In genomic region chr5:87826507-87826906, GRCh38 we compare ENCODE assay signal across 17 cellular contexts.
DNase-seq lines count a peak whose midpoint lies in the region; ATAC-seq and TF ChIP-seq lines count a peak whose summit lies in the region.
"Had no signal": no experiment of that assay in that cellular context is flagged by ENCODE, and none has a peak within 500 bp of the region (broad histone marks: within the 10 kb centered on the region; RNA-seq: fewer than 3 reads in every experiment).

No MANE protein-coding gene starts in this region.

- no peaks in the 10 kb centered on the region for H3K36me3 ChIP-seq in HEK293 (ENCODE audit: control insufficient read depth in 2 of 2, insufficient read depth in 1 of 2, low read length in 2 of 2)
- no peaks in the 10 kb centered on the region for H3K36me3 ChIP-seq in SK-N-SH (replicated peaks in 1 of 2; ENCODE audit: control insufficient read depth in 1 of 2, insufficient read depth in 2 of 2, low read length in 1 of 2)
- H3K36me3 ChIP-seq in mesendoderm (ENCODE audit: control insufficient read depth, insufficient read depth, low read length), result no peaks in the 10 kb centered on the region
- H3K36me3 ChIP-seq in transverse colon, result no peaks in the 10 kb centered on the region
- H3K36me3 ChIP-seq: BLaER1 treated with 17β-estradiol and CSF1 and Interleukin-3, amounts not matched to agents 10 nM and 100 nM had no signal

- no peak overlapping the region for H4K5ac ChIP-seq in mesendoderm (ENCODE audit: low read length)

- H3F3A ChIP-seq in SK-N-SH (replicated peaks; ENCODE audit: insufficient read depth), result no peaks in the 10 kb centered on the region

- H3K23ac ChIP-seq in mesendoderm (ENCODE audit: low read length), result no peak overlapping the region

- no peaks in the 10 kb centered on the region for H4K20me1 ChIP-seq in SK-N-SH (ENCODE audit: insufficient read depth)
- H4K20me1 ChIP-seq: BLaER1 treated with 17β-estradiol and CSF1 and Interleukin-3, amounts not matched to agents 10 nM and 100 nM had no signal

- H2BK5ac ChIP-seq in mesendoderm (ENCODE audit: low read length), result no peak overlapping the region

- H3K56ac ChIP-seq in mesendoderm (ENCODE audit: low read length), result no peak overlapping the region

- intact Hi-C loops in transverse colon (cut with DNase I; ENCODE audit: low total_unique reads), result no loop called here

- H3K9me3 ChIP-seq in HEK293 (ENCODE audit: control insufficient read depth, insufficient read depth, low read depth, low read length) (no peaks in the 10 kb centered on the region), SK-N-SH (no peaks in the 10 kb centered on the region), transverse colon (peaks cover 0 to under 1% of the 10 kb centered on the region in 2 donors)
- H3K9me3 ChIP-seq: A549, Caco-2 had no signal

- H3K4me3 ChIP-seq in HEK293 (ENCODE audit: low read depth, low read length), result no peak overlapping the region
- H3K4me3 ChIP-seq in SK-N-SH (ENCODE audit: low read depth in 2 of 2, low read length in 1 of 2), result no peak overlapping the region
- H3K4me3 ChIP-seq in mesendoderm (ENCODE audit: low read length), result no peak overlapping the region
- no peak overlapping the region for H3K4me3 ChIP-seq in transverse colon
- H3K4me3 ChIP-seq: A549; BLaER1 treated with 17β-estradiol and CSF1 and Interleukin-3, amounts not matched to agents 10 nM and 100 nM had no signal

- POLR2A ChIA-PET in HEK293 (lab: Yijun Ruan, JAX), result no interaction called here
- POLR2A ChIA-PET in SK-N-SH (lab: Yijun Ruan, JAX), result no interaction called here

- H4K8ac ChIP-seq in mesendoderm (ENCODE audit: low read depth, low read length), result no peak overlapping the region

- no peaks in the 10 kb centered on the region for H3K79me1 ChIP-seq in mesendoderm (ENCODE audit: low read length)

- H3K9me2 ChIP-seq in SK-N-SH, result no peaks in the 10 kb centered on the region

- no peak overlapping the region for H2AK5ac ChIP-seq in mesendoderm (ENCODE audit: low read length)

- ATAC-seq in GM21619 (IDR thresholded peaks at IDR 0.05; ENCODE audit: unreplicated experiment), result no peak
- no peak for ATAC-seq in GM18861 (IDR thresholded peaks at IDR 0.05; ENCODE audit: unreplicated experiment)
- ATAC-seq: A549; CD8-positive, alpha-beta T cell had no signal

- no peak for TF ChIP-seq POLR2A in transverse colon (IDR thresholded peaks at IDR 0.05)

- peak overlapping the region; percentile 41; the same call in 1 of the 2 replicates for H3K27ac ChIP-seq in 22Rv1
- no peak overlapping the region for H3K27ac ChIP-seq in HEK293 (ENCODE audit: extremely low read depth, low read depth, low read length)
- peak overlapping the region in 1 of 2 experiments; percentile 50; a peak in 2 of 4 replicates for H3K27ac ChIP-seq in SK-N-SH (ENCODE audit: low read depth in 2 of 2, low read length in 1 of 2)
- no peak overlapping the region for H3K27ac ChIP-seq in mesendoderm (ENCODE audit: low read depth, low read length)
- H3K27ac ChIP-seq in transverse colon, result no peak overlapping the region
- H3K27ac ChIP-seq: A549; BLaER1 treated with 17β-estradiol and CSF1 and Interleukin-3, amounts not matched to agents 10 nM and 100 nM; C4-2B had no signal

- TF ChIP-seq RAD21 in SK-N-SH (IDR thresholded peaks at IDR 0.05; ENCODE audit: low read length), result no peak

- DNase-seq in SK-N-SH (no peak), mesendoderm (peak; percentile 22), transverse colon (no peak)
- DNase-seq: AML-193; Caco-2; Calu3; CD4-positive, alpha-beta T cell; CD8-positive, alpha-beta T cell; DMS79 treated with DMSO at 0.1 percent for 48 hours; GF-D8 had no signal

- WGBS in SK-N-SH (ENCODE audit: low lambda C conversion rate), result 4% methylated on average over 3 of the region's 3 CpGs
- no CpG with 5 or more reads among the region's 3 CpGs for WGBS in mesendoderm (ENCODE audit: extremely low coverage, insufficient coverage, low lambda C conversion rate)
- WGBS in transverse colon (ENCODE audit: low coverage in 1 of 2), 2 donors, result 14 to 41% methylated on average over 1 to 3 of the region's 3 CpGs

- no peak for TF ChIP-seq CTCF in 22Rv1 (IDR thresholded peaks at IDR 0.05)
- no peak for TF ChIP-seq CTCF in HEK293 (tag by site-specific recombination; IDR thresholded peaks at IDR 0.05)
- TF ChIP-seq CTCF in SK-N-SH (IDR thresholded peaks at IDR 0.05), result no peak
- TF ChIP-seq CTCF in transverse colon (IDR thresholded peaks at IDR 0.05), result no peak

- in situ Hi-C loops in transverse colon (cut with MboI; ENCODE audit: low pct_ligation_motif_present in 1 of 4, low pct_unique_long_range_greater_than_20kb in 1 of 4, low sequenced_read_pairs in 3 of 4), result no loop called here

- H2AFZ ChIP-seq in SK-N-SH (ENCODE audit: low read depth), result no peak overlapping the region

- no peak overlapping the region for H3K18ac ChIP-seq in mesendoderm (ENCODE audit: low read length)

- CTCF ChIA-PET in HEK293 (lab: Yijun Ruan, JAX), result no interaction called here
- CTCF ChIA-PET in SK-N-SH (lab: Yijun Ruan, JAX), result interaction anchor here (0.7 to 2.0 kb wide), 5 partner anchors 10 to 1005 kb away, joined by 3 to 12 read pairs (median 3); no protein-coding TSS in a partner anchor

- no peak overlapping the region for H3K4me2 ChIP-seq in SK-N-SH
- no peak overlapping the region for H3K4me2 ChIP-seq in mesendoderm (ENCODE audit: low read length)
- H3K4me2 ChIP-seq: A549; BLaER1 treated with 17β-estradiol and CSF1 and Interleukin-3, amounts not matched to agents 10 nM and 100 nM had no signal

- no peak for TF ChIP-seq EP300 in SK-N-SH (IDR thresholded peaks at IDR 0.05; ENCODE audit: borderline replicate concordance in 1 of 2, low read depth in 1 of 2, low read length in 1 of 2)
- no peak for TF ChIP-seq EP300 in transverse colon (IDR thresholded peaks at IDR 0.05; ENCODE audit: low read depth)

- peaks cover 3% of the 10 kb centered on the region; the same call in 1 of the 2 replicates for H3K4me1 ChIP-seq in HEK293 (ENCODE audit: control insufficient read depth, insufficient read depth, low read length)
- peaks cover 0 to 19% of the 10 kb centered on the region in 2 experiments; a peak in 1 of 4 replicates for H3K4me1 ChIP-seq in SK-N-SH (ENCODE audit: control insufficient read depth in 1 of 2, insufficient read depth in 2 of 2, low read depth in 1 of 2, low read length in 1 of 2)
- H3K4me1 ChIP-seq in mesendoderm (ENCODE audit: control insufficient read depth, low read depth, low read length), result no peaks in the 10 kb centered on the region
- no peaks in the 10 kb centered on the region for H3K4me1 ChIP-seq in transverse colon
- H3K4me1 ChIP-seq: A549; BLaER1 treated with 17β-estradiol and CSF1 and Interleukin-3, amounts not matched to agents 10 nM and 100 nM; Caco-2 had no signal

- no peak overlapping the region for H3K4ac ChIP-seq in mesendoderm (ENCODE audit: low read depth, low read length)

- H3K79me2 ChIP-seq in SK-N-SH (ENCODE audit: insufficient read depth) (no peaks in the 10 kb centered on the region), mesendoderm (ENCODE audit: control insufficient read depth, insufficient read depth, low read length) (no peaks in the 10 kb centered on the region)

- H2BK120ac ChIP-seq in mesendoderm (ENCODE audit: low read depth, low read length), result no peak overlapping the region

- H3K9ac ChIP-seq in SK-N-SH (no peak overlapping the region), mesendoderm (ENCODE audit: low read length) (no peak overlapping the region)
- H3K9ac ChIP-seq: BLaER1 treated with 17β-estradiol and CSF1 and Interleukin-3, amounts not matched to agents 10 nM and 100 nM had no signal

- no peak overlapping the region for H2BK15ac ChIP-seq in mesendoderm (replicated peaks; ENCODE audit: low read depth)

- no peaks in the 10 kb centered on the region for H3K27me3 ChIP-seq in SK-N-SH (ENCODE audit: insufficient read depth)
- no peaks in the 10 kb centered on the region for H3K27me3 ChIP-seq in mesendoderm (ENCODE audit: insufficient read depth, low read length, poor library complexity)
- no peaks in the 10 kb centered on the region for H3K27me3 ChIP-seq in transverse colon
- H3K27me3 ChIP-seq: BLaER1 treated with 17β-estradiol and CSF1 and Interleukin-3, amounts not matched to agents 10 nM and 100 nM had no signal

TF ChIP-seq in HEK293, 187 proteins besides CTCF, POLR2A, EP300 and RAD21:
- TF ChIP-seq HOXA7 (CRISPR knock-in tag; IDR thresholded peaks at IDR 0.05; ENCODE audit: borderline replicate concordance) (no peak), KLF8 (tag by site-specific recombination; IDR thresholded peaks at IDR 0.05) (no peak), ZNF362 (tag by site-specific recombination; IDR thresholded peaks at IDR 0.05) (0 out of 2 replicates have a peak, but pooled peaks have one; percentile 17)

TF ChIP-seq in SK-N-SH, 30 proteins besides CTCF, POLR2A, EP300 and RAD21:
- TF ChIP-seq GATA2 (CRISPR knock-in tag; IDR thresholded peaks at IDR 0.05) (peak; percentile 43; the same call in 1 of the 2 replicates), TEAD4 (IDR thresholded peaks at IDR 0.05; ENCODE audit: borderline replicate concordance, insufficient read depth) (no peak)
TF ChIP-seq in SK-N-SH: peak in this region for 1.
